In genomic region chr13:45674908-45675307, GRCh38 we compare ENCODE assay signal across 12 cellular contexts. TPM values are rescaled to one million over a fixed set of nuclear protein-coding genes. Genes with fewer than 3 reads are reported as not detected.
A peak's percentile ranks its signal among the peaks of the same experiment; 100 is the strongest.
DNase-seq lines count a peak whose midpoint lies in the region; ATAC-seq and TF ChIP-seq lines count a peak whose summit lies in the region.
"Had no signal": no experiment of that assay in that cellular context is flagged by ENCODE, and none has a peak within 500 bp of the region (broad histone marks: within the 10 kb centered on the region; RNA-seq: fewer than 3 reads in every experiment).

No MANE protein-coding gene starts in this region.

- ATAC-seq in GM18870 (IDR thresholded peaks at IDR 0.05; ENCODE audit: unreplicated experiment) (no peak), GM19452 (IDR thresholded peaks at IDR 0.05; ENCODE audit: unreplicated experiment) (no peak)

- TF ChIP-seq EP300 in suprapubic skin (IDR thresholded peaks at IDR 0.05) = no peak

- H3K27me3 ChIP-seq in prostate gland (replicated peaks; ENCODE audit: insufficient read depth) = no peaks in the 10 kb centered on the region
- no peaks in the 10 kb centered on the region for H3K27me3 ChIP-seq in suprapubic skin
- H3K27me3 ChIP-seq: right atrium auricular region had no signal

- no peaks in the 10 kb centered on the region for H3K36me3 ChIP-seq in prostate gland
- H3K36me3 ChIP-seq in suprapubic skin = no peaks in the 10 kb centered on the region
- H3K36me3 ChIP-seq: right atrium auricular region had no signal

- H3K4me1 ChIP-seq in prostate gland (replicated peaks) = no peaks in the 10 kb centered on the region
- no peaks in the 10 kb centered on the region for H3K4me1 ChIP-seq in suprapubic skin
- H3K4me1 ChIP-seq: right atrium auricular region had no signal

- no peak for TF ChIP-seq CTCF in prostate gland (IDR thresholded peaks at IDR 0.05)
- TF ChIP-seq CTCF in suprapubic skin (IDR thresholded peaks at IDR 0.05) = no peak

- DNase-seq in H4 (ENCODE audit: low spot score) (peak; percentile 88), NCI-H226 (peak; percentile 95), dermis blood vessel endothelial cell (peak; percentile 17), non-pigmented ciliary epithelial cell (ENCODE audit: low read depth) (peak; percentile 60), prostate gland (ENCODE audit: low spot score) (no peak), suprapubic skin (ENCODE audit: low spot score in 2 of 2) (no peak)
- DNase-seq: activated CD4-positive, alpha-beta memory T cell treated with anti-CD3 and anti-CD28 coated beads, Interleukin-2, amount 10 ng/mL, durations not matched to agents 7 days and 5 days had no signal

- H3K9me3 ChIP-seq in prostate gland (no peaks in the 10 kb centered on the region), suprapubic skin (no peaks in the 10 kb centered on the region)
- H3K9me3 ChIP-seq: right atrium auricular region had no signal

- no peak for TF ChIP-seq POLR2A in prostate gland (IDR thresholded peaks at IDR 0.05)
- no peak for TF ChIP-seq POLR2A in suprapubic skin (IDR thresholded peaks at IDR 0.05)

- no peak overlapping the region for H3K4me3 ChIP-seq in prostate gland
- H3K4me3 ChIP-seq in suprapubic skin = no peak overlapping the region
- H3K4me3 ChIP-seq: lung, right atrium auricular region had no signal

- 25% methylated on average over 1 of the region's 1 CpG for WGBS in prostate gland
- WGBS in suprapubic skin = 30% methylated on average over 1 of the region's 1 CpG

- H3K27ac ChIP-seq in prostate gland (no peak overlapping the region), suprapubic skin (no peak overlapping the region)
- H3K27ac ChIP-seq: right atrium auricular region had no signal

- intact Hi-C loops in prostate gland (cut with DNase I) = no loop called here

RNA-seq across cellular contexts. Expression of gene CBY2, which starts 27.2 kb away (rescaled TPM):
- total RNA-seq in H4 (2014; rRNA removed; shearing (Covaris generic)) = not detected in 2 replicates
- total RNA-seq in dermis blood vessel endothelial cell (not detected in 2 replicates), prostate gland (1 to 10 TPM in 1 of 2 donors, not detected in 1; 3.4 TPM), suprapubic skin (under 1 TPM in 1 of 4 donors, not detected in 3; 0.49 TPM)
- total RNA-seq: activated CD4-positive, alpha-beta memory T cell treated with anti-CD3 and anti-CD28 coated beads, Interleukin-2, amount 10 ng/mL, durations not matched to agents 7 days and 5 days; G401; lung; right atrium auricular region had no signal

RNA-seq across cellular contexts. Expression of gene ERICH6B, which starts 59.4 kb away (rescaled TPM):
- not detected in 2 replicates for total RNA-seq in H4 (2014; rRNA removed; shearing (Covaris generic))
- total RNA-seq in dermis blood vessel endothelial cell (not detected in 2 replicates), prostate gland (not detected), suprapubic skin (not detected)
- total RNA-seq: activated CD4-positive, alpha-beta memory T cell treated with anti-CD3 and anti-CD28 coated beads, Interleukin-2, amount 10 ng/mL, durations not matched to agents 7 days and 5 days; G401; lung; right atrium auricular region had no signal

Comparison
In these comparisons a context has a peak if more than half of its experiments do, and no peak if none do; other contexts are left out.
1. DNase-seq: peak in H4 (single experiment), NCI-H226 (single experiment), dermis blood vessel endothelial cell (single experiment) and non-pigmented ciliary epithelial cell (single experiment); none in prostate gland (single experiment) and suprapubic skin (0 of 2).